8 cellular contexts compared by ENCODE assay signal in the genomic region with DNA sequence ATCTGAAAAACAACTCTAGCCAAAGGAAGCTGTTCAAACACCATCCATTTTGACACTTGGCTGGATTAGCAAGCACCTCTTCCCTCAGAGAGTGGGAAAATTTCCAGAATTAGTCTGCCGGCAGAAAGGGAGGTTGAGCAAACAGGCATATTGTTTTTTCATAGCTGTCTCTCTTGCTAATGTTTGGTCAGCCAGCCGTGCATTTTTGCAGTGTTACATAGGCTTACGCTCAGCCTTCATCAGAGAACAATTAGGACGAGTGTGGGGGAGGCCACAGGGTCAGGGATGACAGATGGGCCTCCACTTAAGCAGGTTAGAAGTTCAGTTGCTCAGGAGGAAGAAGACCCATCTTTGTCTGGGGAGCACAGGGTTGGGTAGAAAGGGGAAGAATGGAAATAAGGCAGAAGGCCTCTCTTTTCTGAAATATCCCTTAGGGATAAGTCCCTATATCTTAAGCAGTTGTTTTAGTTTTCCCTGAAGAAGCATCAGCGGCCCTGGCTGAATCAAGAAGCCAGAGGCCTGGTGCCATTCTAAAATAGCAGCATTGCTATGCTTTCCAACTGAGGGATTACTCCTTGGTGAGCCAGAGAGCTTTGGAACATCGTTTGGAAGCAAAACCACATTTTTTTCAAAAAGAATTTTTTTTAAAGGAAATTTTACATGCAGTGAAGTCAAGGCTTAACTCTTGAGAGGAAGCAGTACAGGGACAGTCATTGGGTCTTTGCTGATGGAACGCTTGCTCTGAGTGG.
DNase-seq lines count a peak whose midpoint lies in the region; ATAC-seq, FAIRE-seq and TF ChIP-seq lines count a peak whose summit lies in the region.

No MANE protein-coding gene starts in this region.

- no peaks in the 10 kb centered on the region for H3K9me2 ChIP-seq in SK-N-SH

- H3K4me3 ChIP-seq in SK-N-SH (ENCODE audit: low read depth in 2 of 2, low read length in 1 of 2) (no peak overlapping the region), thyroid gland (replicated peaks in 1 of 3) (no peak overlapping the region)

- no peak for TF ChIP-seq RAD21 in SK-N-SH (IDR thresholded peaks at IDR 0.05; ENCODE audit: low read length)

- FAIRE-seq in islet of Langerhans (lab: Jason Lieb, UNC), result peak; percentile 98

- no peaks in the 10 kb centered on the region for H3K79me2 ChIP-seq in SK-N-SH (ENCODE audit: insufficient read depth)

- TF ChIP-seq EP300 in SK-N-SH (IDR thresholded peaks at IDR 0.05; ENCODE audit: borderline replicate concordance in 1 of 2, low read depth in 1 of 2, low read length in 1 of 2), result no peak; a peak in 2 of 4 replicates

- DNase-seq in SK-N-SH, result no peak
- DNase-seq in amniotic stem cell (lab: John Stamatoyannopoulos, UW), result peak; percentile 12
- peak; percentile 36 to 37 for DNase-seq in thyroid gland
- DNase-seq in stimulated activated CD4-positive, alpha-beta T cell treated with anti-CD3 and anti-CD28 coated beads, Interleukin-15, amount 100 ng/mL, for 24 hours, result no peak
- DNase-seq in substantia nigra (lab: John Stamatoyannopoulos, UW), result no peak
- DNase-seq in hypothalamus (lab: John Stamatoyannopoulos, UW), result no peak

- POLR2A ChIA-PET in SK-N-SH (lab: Yijun Ruan, JAX), result no interaction called here

- 42% methylated on average over 7 of the region's 7 CpGs for WGBS in SK-N-SH (ENCODE audit: low lambda C conversion rate)
- 36 to 41% methylated on average over 7 of the region's 7 CpGs for WGBS in thyroid gland, 2 donors

- H3K9ac ChIP-seq in SK-N-SH, result no peak overlapping the region

- TF ChIP-seq CTCF in SK-N-SH (IDR thresholded peaks at IDR 0.05), result no peak
- TF ChIP-seq CTCF in thyroid gland (IDR thresholded peaks at IDR 0.05), result no peak

- H3F3A ChIP-seq in SK-N-SH (replicated peaks; ENCODE audit: insufficient read depth), result no peaks in the 10 kb centered on the region

- TF ChIP-seq POLR2A in thyroid gland (IDR thresholded peaks at IDR 0.05), result no peak

- H3K36me3 ChIP-seq in SK-N-SH (replicated peaks in 1 of 2; ENCODE audit: control insufficient read depth in 1 of 2, insufficient read depth in 2 of 2, low read length in 1 of 2), result no peaks in the 10 kb centered on the region
- H3K36me3 ChIP-seq in thyroid gland, result no peaks in the 10 kb centered on the region

- peak overlapping the region in 1 of 2 experiments; percentile 44; a peak in 2 of 4 replicates for H3K27ac ChIP-seq in SK-N-SH (ENCODE audit: low read depth in 2 of 2, low read length in 1 of 2)
- peak overlapping the region in 2 of 3 donors; percentile 41 to 49 for H3K27ac ChIP-seq in thyroid gland
- H3K27ac ChIP-seq in substantia nigra (ENCODE audit: low read depth, low read length, poor library complexity, severe bottlenecking), result no peak overlapping the region

- CTCF ChIA-PET in SK-N-SH (lab: Yijun Ruan, JAX), result interaction anchor here (0.7 to 1.4 kb wide), 2 partner anchors 45 to 687 kb away, joined by 3 to 8 read pairs; no protein-coding TSS in a partner anchor

- H4K20me1 ChIP-seq in SK-N-SH (ENCODE audit: insufficient read depth), result no peaks in the 10 kb centered on the region

- no peak overlapping the region for H2AFZ ChIP-seq in SK-N-SH (ENCODE audit: low read depth)

- H3K9me3 ChIP-seq in SK-N-SH (no peaks in the 10 kb centered on the region), thyroid gland (no peaks in the 10 kb centered on the region)

- H3K27me3 ChIP-seq in SK-N-SH (ENCODE audit: insufficient read depth) (no peaks in the 10 kb centered on the region), thyroid gland (no peaks in the 10 kb centered on the region)

- H3K4me2 ChIP-seq in SK-N-SH, result peak overlapping the region; percentile 3; the same call in 1 of the 2 replicates

- ATAC-seq in SK-N-SH treated with all-trans-retinoic acid at 6 μM for 48 hours, result no peak

- H3K4me1 ChIP-seq in SK-N-SH (ENCODE audit: control insufficient read depth in 1 of 2, insufficient read depth in 2 of 2, low read depth in 1 of 2, low read length in 1 of 2), result peaks cover 0 to 6% of the 10 kb centered on the region in 2 experiments; a peak in 1 of 4 replicates
- peaks cover 14 to 20% of the 10 kb centered on the region in 2 donors for H3K4me1 ChIP-seq in thyroid gland

- intact Hi-C loops in thyroid gland (cut with DNase I), result no loop called here

TF ChIP-seq in SK-N-SH, 30 proteins besides CTCF, POLR2A, EP300 and RAD21:
- TF ChIP-seq RXRA (IDR thresholded peaks at IDR 0.05; ENCODE audit: borderline replicate concordance, low read depth) (peak; percentile 25; the same call in 1 of the 2 replicates), RCOR1 (IDR thresholded peaks at IDR 0.05; ENCODE audit: low read length) (no peak)

TF ChIP-seq in SK-N-SH treated with all-trans-retinoic acid at 6 μM for 48 hours, 23 proteins besides CTCF, POLR2A, EP300 and RAD21:
- TF ChIP-seq, protein P1, sequence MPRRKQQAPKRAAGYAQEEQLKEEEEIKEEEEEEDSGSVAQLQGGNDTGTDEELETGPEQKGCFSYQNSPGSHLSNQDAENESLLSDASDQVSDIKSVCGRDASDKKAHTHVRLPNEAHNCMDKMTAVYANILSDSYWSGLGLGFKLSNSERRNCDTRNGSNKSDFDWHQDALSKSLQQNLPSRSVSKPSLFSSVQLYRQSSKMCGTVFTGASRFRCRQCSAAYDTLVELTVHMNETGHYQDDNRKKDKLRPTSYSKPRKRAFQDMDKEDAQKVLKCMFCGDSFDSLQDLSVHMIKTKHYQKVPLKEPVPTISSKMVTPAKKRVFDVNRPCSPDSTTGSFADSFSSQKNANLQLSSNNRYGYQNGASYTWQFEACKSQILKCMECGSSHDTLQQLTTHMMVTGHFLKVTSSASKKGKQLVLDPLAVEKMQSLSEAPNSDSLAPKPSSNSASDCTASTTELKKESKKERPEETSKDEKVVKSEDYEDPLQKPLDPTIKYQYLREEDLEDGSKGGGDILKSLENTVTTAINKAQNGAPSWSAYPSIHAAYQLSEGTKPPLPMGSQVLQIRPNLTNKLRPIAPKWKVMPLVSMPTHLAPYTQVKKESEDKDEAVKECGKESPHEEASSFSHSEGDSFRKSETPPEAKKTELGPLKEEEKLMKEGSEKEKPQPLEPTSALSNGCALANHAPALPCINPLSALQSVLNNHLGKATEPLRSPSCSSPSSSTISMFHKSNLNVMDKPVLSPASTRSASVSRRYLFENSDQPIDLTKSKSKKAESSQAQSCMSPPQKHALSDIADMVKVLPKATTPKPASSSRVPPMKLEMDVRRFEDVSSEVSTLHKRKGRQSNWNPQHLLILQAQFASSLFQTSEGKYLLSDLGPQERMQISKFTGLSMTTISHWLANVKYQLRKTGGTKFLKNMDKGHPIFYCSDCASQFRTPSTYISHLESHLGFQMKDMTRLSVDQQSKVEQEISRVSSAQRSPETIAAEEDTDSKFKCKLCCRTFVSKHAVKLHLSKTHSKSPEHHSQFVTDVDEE (CRISPR knock-in tag; IDR thresholded peaks at IDR 0.05), result no peak
- TF ChIP-seq, protein P2, sequence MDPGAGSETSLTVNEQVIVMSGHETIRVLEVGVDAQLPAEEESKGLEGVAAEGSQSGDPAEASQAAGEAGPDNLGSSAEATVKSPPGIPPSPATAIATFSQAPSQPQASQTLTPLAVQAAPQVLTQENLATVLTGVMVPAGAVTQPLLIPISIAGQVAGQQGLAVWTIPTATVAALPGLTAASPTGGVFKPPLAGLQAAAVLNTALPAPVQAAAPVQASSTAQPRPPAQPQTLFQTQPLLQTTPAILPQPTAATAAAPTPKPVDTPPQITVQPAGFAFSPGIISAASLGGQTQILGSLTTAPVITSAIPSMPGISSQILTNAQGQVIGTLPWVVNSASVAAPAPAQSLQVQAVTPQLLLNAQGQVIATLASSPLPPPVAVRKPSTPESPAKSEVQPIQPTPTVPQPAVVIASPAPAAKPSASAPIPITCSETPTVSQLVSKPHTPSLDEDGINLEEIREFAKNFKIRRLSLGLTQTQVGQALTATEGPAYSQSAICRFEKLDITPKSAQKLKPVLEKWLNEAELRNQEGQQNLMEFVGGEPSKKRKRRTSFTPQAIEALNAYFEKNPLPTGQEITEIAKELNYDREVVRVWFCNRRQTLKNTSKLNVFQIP (CRISPR knock-in tag; IDR thresholded peaks at IDR 0.05; ENCODE audit: borderline replicate concordance, low read depth), result no peak
- TF ChIP-seq TCF4 (CRISPR knock-in tag; IDR thresholded peaks at IDR 0.05; ENCODE audit: borderline replicate concordance), result no peak
- no peak for TF ChIP-seq GLIS3 (CRISPR knock-in tag; IDR thresholded peaks at IDR 0.05)
- TF ChIP-seq SNAI2 (CRISPR knock-in tag; IDR thresholded peaks at IDR 0.05), result no peak
- TF ChIP-seq ZFP30 (CRISPR knock-in tag; IDR thresholded peaks at IDR 0.05), result no peak
- TF ChIP-seq ZC3H10 (CRISPR knock-in tag; IDR thresholded peaks at IDR 0.05), result no peak
- TF ChIP-seq ZFP3 (CRISPR knock-in tag; IDR thresholded peaks at IDR 0.05), result no peak
- no peak for TF ChIP-seq RARB (CRISPR knock-in tag; IDR thresholded peaks at IDR 0.05)
- no peak for TF ChIP-seq CSDC2 (CRISPR knock-in tag; IDR thresholded peaks at IDR 0.05)
- TF ChIP-seq ZNF70 (CRISPR knock-in tag; IDR thresholded peaks at IDR 0.05), result no peak
- TF ChIP-seq BACH2 (CRISPR knock-in tag; IDR thresholded peaks at IDR 0.05; ENCODE audit: borderline replicate concordance), result no peak

Comparison
In these comparisons a context has a peak if more than half of its experiments do, and no peak if none do; other contexts are left out.
1. DNase-seq: peak in amniotic stem cell (single experiment) and thyroid gland (2 of 2); none in SK-N-SH (single experiment), stimulated activated CD4-positive, alpha-beta T cell treated with anti-CD3 and anti-CD28 coated beads, Interleukin-15, amount 100 ng/mL, for 24 hours (single experiment), substantia nigra (0 of 49) and hypothalamus (0 of 51).